Comparison of ENCODE assay signal across 18 cellular contexts in the genomic region with DNA sequence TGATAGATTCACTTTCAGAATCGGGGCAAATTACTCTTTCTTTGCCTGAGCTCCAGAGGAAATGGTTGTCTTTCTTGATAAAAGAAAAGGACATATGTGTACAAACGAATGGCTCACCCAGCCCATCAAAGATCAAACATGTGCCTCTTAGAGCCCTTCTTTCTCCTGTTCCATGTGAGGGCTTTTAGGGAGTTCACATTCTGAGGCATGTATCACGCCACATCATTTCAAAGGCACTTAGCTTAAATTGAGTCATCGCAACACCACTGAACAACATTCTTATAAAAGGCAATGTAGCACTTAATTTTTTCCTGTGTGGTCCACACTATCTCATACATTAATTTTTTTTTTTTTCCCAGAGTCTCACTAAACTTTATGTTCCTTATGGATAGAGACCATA.
DNase-seq lines count a peak whose midpoint lies in the region; ATAC-seq and TF ChIP-seq lines count a peak whose summit lies in the region.
"Had no signal": no experiment of that assay in that cellular context is flagged by ENCODE, and none has a peak within 500 bp of the region (broad histone marks: within the 10 kb centered on the region; RNA-seq: fewer than 3 reads in every experiment).

No MANE protein-coding gene starts in this region.

- H3K9me3 ChIP-seq in MG63: no peaks in the 10 kb centered on the region
- H3K9me3 ChIP-seq: gastrocnemius medialis, suprapubic skin had no signal

- DNase-seq in AG20443 (ENCODE audit: low spot score) (peak; percentile 67), MG63 (peak; percentile 22), brain microvascular endothelial cell (peak; percentile 84), kidney tubule cell (ENCODE audit: low spot score) (peak; percentile 81), DMS 273 (lab: John Stamatoyannopoulos, UW; ENCODE audit: unreplicated experiment) (no peak), NOMO-1 treated with DMSO at 0.1 percent for 48 hours (lab: John Stamatoyannopoulos, UW; ENCODE audit: unreplicated experiment) (no peak)
- DNase-seq in activated CD8-positive, alpha-beta memory T cell treated with anti-CD3 and anti-CD28 coated beads, Interleukin-2, amount 50 U/mL, for 48 hours: no peak
- DNase-seq: activated CD4-positive, alpha-beta T cell treated with anti-CD3 and anti-CD28 coated beads, Interleukin-2, amount 50 U/mL, for 48 hours; activated T-cell treated with anti-CD3 and anti-CD28 coated beads, Interleukin-2, amount 50 U/mL, for 72 hours; amygdala; DND-41; gastrocnemius medialis; stimulated activated CD4-positive, alpha-beta T cell treated with anti-CD3 and anti-CD28 coated beads, Interleukin-15, amount 100 ng/mL, for 24 hours had no signal

- H3K27me3 ChIP-seq in MG63: no peaks in the 10 kb centered on the region
- H3K27me3 ChIP-seq in brain microvascular endothelial cell (replicated peaks): no peaks in the 10 kb centered on the region
- H3K27me3 ChIP-seq: BLaER1 treated with 17β-estradiol and CSF1 and Interleukin-3, amounts not matched to agents 10 nM and 100 nM; gastrocnemius medialis; suprapubic skin had no signal

- H3K4me3 ChIP-seq in MG63 (no peak overlapping the region), brain microvascular endothelial cell (ENCODE audit: low read depth, low read length) (no peak overlapping the region)
- H3K4me3 ChIP-seq: BLaER1 treated with 17β-estradiol and CSF1 and Interleukin-3, amounts not matched to agents 10 nM and 100 nM; gastrocnemius medialis; GM12878; suprapubic skin had no signal

- no peak for ATAC-seq in GM18858 (IDR thresholded peaks at IDR 0.05; ENCODE audit: unreplicated experiment)
- ATAC-seq: activated T-cell treated with anti-CD3 and anti-CD28 coated beads, Interleukin-2, amount 50 U/mL, for 72 hours; gastrocnemius medialis; GM12878; Right ventricle myocardium inferior had no signal

- H3K27ac ChIP-seq in brain microvascular endothelial cell: peak overlapping the region; percentile 44
- H3K27ac ChIP-seq: gastrocnemius medialis, suprapubic skin had no signal

- TF ChIP-seq CTCF in brain microvascular endothelial cell (IDR thresholded peaks at IDR 0.05; ENCODE audit: low read depth, low read length, missing control alignments): no peak

- in situ Hi-C loops in brain microvascular endothelial cell (cut with HindIII; ENCODE audit: low pct_ligation_motif_present, low sequenced_read_pairs): no loop called here

- H3K36me3 ChIP-seq in MG63 (no peaks in the 10 kb centered on the region), brain microvascular endothelial cell (replicated peaks) (no peaks in the 10 kb centered on the region)
- H3K36me3 ChIP-seq: BLaER1 treated with 17β-estradiol and CSF1 and Interleukin-3, amounts not matched to agents 10 nM and 100 nM; gastrocnemius medialis; suprapubic skin had no signal

Comparison
In these comparisons a context has a peak if more than half of its experiments do, and no peak if none do; other contexts are left out.
1. DNase-seq: peak in AG20443 (single experiment), MG63 (single experiment), brain microvascular endothelial cell (single experiment) and kidney tubule cell (single experiment); none in DMS 273 (single experiment), NOMO-1 treated with DMSO at 0.1 percent for 48 hours (single experiment) and activated CD8-positive, alpha-beta memory T cell treated with anti-CD3 and anti-CD28 coated beads, Interleukin-2, amount 50 U/mL, for 48 hours (single experiment).